In the genomic region with DNA sequence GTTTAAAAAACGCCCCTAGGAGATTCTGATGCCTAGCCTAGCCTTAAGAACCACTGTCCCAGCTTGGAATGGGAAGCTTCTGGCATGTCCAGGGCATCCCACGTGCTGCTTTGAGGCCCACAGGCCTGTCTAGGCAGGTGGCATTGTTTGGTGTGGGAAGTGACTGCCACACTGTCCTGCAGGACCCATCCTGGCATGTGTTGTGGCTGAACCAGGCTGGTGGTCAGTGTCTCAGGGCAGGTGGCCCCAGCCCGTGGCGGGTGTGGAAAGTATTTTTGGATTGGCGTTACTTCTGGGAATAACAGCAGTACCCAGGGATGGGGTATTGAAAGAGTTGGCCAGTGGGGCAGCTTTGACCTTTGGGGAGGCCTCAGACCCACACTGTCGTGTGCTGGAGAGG, we compare ENCODE assay signal across 31 cellular contexts. TPM values are rescaled to one million over a fixed set of nuclear protein-coding genes. Genes with fewer than 3 reads are reported as not detected.
DNase-seq lines count a peak whose midpoint lies in the region; ATAC-seq, FAIRE-seq and TF ChIP-seq lines count a peak whose summit lies in the region.
"Had no signal": no experiment of that assay in that cellular context is flagged by ENCODE, and none has a peak within 500 bp of the region (broad histone marks: within the 10 kb centered on the region; RNA-seq: fewer than 3 reads in every experiment).

No MANE protein-coding gene starts in this region.

- H4K20me1 ChIP-seq in IMR-90 (ENCODE audit: insufficient read depth, low read length) (peaks cover 45% of the 10 kb centered on the region), K562 (replicated peaks; ENCODE audit: control insufficient read depth, insufficient read depth, low read length) (peaks cover 37% of the 10 kb centered on the region)

- no peak for FAIRE-seq in K562 (lab: Jason Lieb, UNC)
- FAIRE-seq: A549, D721Med, H54, pancreas had no signal

- H4K8ac ChIP-seq in IMR-90 (ENCODE audit: low read depth in 2 of 2, low read length in 2 of 2), result no peak overlapping the region

- DNase-seq in activated CD4-positive, alpha-beta memory T cell treated with anti-CD3 and anti-CD28 coated beads for 36 hours, result no peak
- no peak for DNase-seq in activated CD4-positive, alpha-beta memory T cell treated with anti-CD3 and anti-CD28 coated beads, Interleukin-2, amount 10 ng/mL, durations not matched to agents 7 days and 5 days
- no peak for DNase-seq in IMR-90
- no peak for DNase-seq in K562 (ENCODE audit: extremely low read depth in 1 of 4, low spot score in 3 of 4)
- DNase-seq in NK-92 (lab: John Stamatoyannopoulos, UW; ENCODE audit: unreplicated experiment), result no peak
- no peak for DNase-seq in activated CD4-positive, CD25-positive, alpha-beta regulatory T cell treated with anti-CD3 and anti-CD28 coated beads, Interleukin-2, amount 50 U/mL, for 72 hours
- DNase-seq in SIG-M5 (lab: John Stamatoyannopoulos, UW), result no peak
- DNase-seq: activated B cell treated with CpG ODN at 0.5 μM for 24 hours; activated naive CD8-positive, alpha-beta T cell treated with anti-CD3 and anti-CD28 coated beads for 36 hours; anterior cingulate cortex; CD4-positive, alpha-beta T cell; hippocampal formation; KBM-7; lower lobe of right lung; NCI-H1105; NCI-H1930; NCI-H2171 treated with DMSO at 0.1 percent for 48 hours; NCI-H510A; pancreas; retina; stimulated activated CD8-positive, alpha-beta memory T cell treated with anti-CD3 and anti-CD28 coated beads, Interleukin-4, amount 100 ng/mL, for 48 hours; thyroid gland had no signal

- no peak overlapping the region for H3K23ac ChIP-seq in IMR-90 (ENCODE audit: low read depth, low read length)

- intact Hi-C loops in activated CD4-positive, alpha-beta memory T cell treated with anti-CD3 and anti-CD28 coated beads for 36 hours (cut with micrococcal nuclease), result no loop called here
- intact Hi-C loops in IMR-90 (cut with micrococcal nuclease), result no loop called here
- intact Hi-C loops in K562 (cut with micrococcal nuclease), result no loop called here

- CTCF ChIA-PET in activated CD4-positive, alpha-beta memory T cell treated with anti-CD3 and anti-CD28 coated beads for 36 hours (lab: Charles Lee), result no interaction called here
- CTCF ChIA-PET in activated CD4-positive, alpha-beta memory T cell treated with anti-CD3 and anti-CD28 coated beads, Interleukin-2, amount 10 ng/mL, durations not matched to agents 7 days and 5 days (lab: Charles Lee), result interaction anchor here (1.0 kb wide), 1 partner anchor 46 kb away, joined by 3 read pairs; no protein-coding TSS in a partner anchor
- CTCF ChIA-PET in IMR-90 (lab: Yijun Ruan, JAX) (no interaction called here), K562 (lab: Yijun Ruan, JAX; ENCODE audit: low intra/inter-chr PET ratio) (no interaction called here)

- H3K4me1 Mint-ChIP-seq in activated CD4-positive, alpha-beta memory T cell treated with anti-CD3 and anti-CD28 coated beads for 36 hours (ENCODE audit: low read depth), result peaks cover 49% of the 10 kb centered on the region
- H3K4me1 Mint-ChIP-seq in activated CD4-positive, alpha-beta memory T cell treated with anti-CD3 and anti-CD28 coated beads, Interleukin-2, amount 10 ng/mL, durations not matched to agents 7 days and 5 days, result peaks cover 56% of the 10 kb centered on the region

- H3K4ac ChIP-seq in IMR-90 (ENCODE audit: low read depth, low read length), result no peak overlapping the region

- H3K79me2 ChIP-seq in K562 (ENCODE audit: control insufficient read depth, insufficient read depth, low read length), result peaks cover 19% of the 10 kb centered on the region

- no peak overlapping the region for H3K4me2 ChIP-seq in IMR-90 (ENCODE audit: low read depth, low read length)
- no peak overlapping the region for H3K4me2 ChIP-seq in K562 (ENCODE audit: insufficient read depth, low read length)
- H3K4me2 ChIP-seq: A549 had no signal

- H3K9ac ChIP-seq in IMR-90 (ENCODE audit: low read depth, low read length), result no peak overlapping the region
- H3K9ac ChIP-seq in K562 (ENCODE audit: insufficient read depth in 1 of 2, low read depth in 2 of 2, low read length in 2 of 2), result peak overlapping the region in 1 of 2 experiments; percentile 31; a peak in 1 of 4 replicates

- H3K27me3 ChIP-seq in IMR-90 (ENCODE audit: control insufficient read depth, insufficient read depth, low read length) (no peaks in the 10 kb centered on the region), K562 (ENCODE audit: control insufficient read depth in 2 of 2, insufficient read depth in 2 of 2, low read length in 2 of 2) (no peaks in the 10 kb centered on the region), neutrophil (no peaks in the 10 kb centered on the region)
- H3K27me3 ChIP-seq: breast epithelium, gastroesophageal sphincter, pancreas, SJSA1, thyroid gland, vagina had no signal

- H3K27ac Mint-ChIP-seq in activated CD4-positive, alpha-beta memory T cell treated with anti-CD3 and anti-CD28 coated beads for 36 hours, result peak overlapping the region; percentile 85
- no peak overlapping the region for H3K27ac Mint-ChIP-seq in activated CD4-positive, alpha-beta memory T cell treated with anti-CD3 and anti-CD28 coated beads, Interleukin-2, amount 10 ng/mL, durations not matched to agents 7 days and 5 days
- H3K27ac Mint-ChIP-seq: activated B cell treated with CpG ODN at 0.5 μM for 24 hours; activated naive CD8-positive, alpha-beta T cell treated with anti-CD3 and anti-CD28 coated beads for 36 hours; CD4-positive, alpha-beta T cell; nephron had no signal

- no peak overlapping the region for H3K4me3 ChIP-seq in IMR-90 (ENCODE audit: insufficient read depth, low read depth, low read length)
- no peak overlapping the region for H3K4me3 ChIP-seq in K562
- no peak overlapping the region for H3K4me3 ChIP-seq in neutrophil (ENCODE audit: low read depth in 1 of 2, low read length in 1 of 2)
- H3K4me3 ChIP-seq: A549, breast epithelium, gastroesophageal sphincter, lower lobe of right lung, pancreas, SJSA1, thyroid gland, vagina had no signal

- TF ChIP-seq RAD21 in IMR-90 (IDR thresholded peaks at IDR 0.05; ENCODE audit: low read length) (no peak), K562 (CRISPR knock-in tag; conservative IDR thresholded peaks at IDR 0.05 in 1 of 2, IDR thresholded peaks at IDR 0.05 in 1 of 2) (no peak)

- H3K4me1 ChIP-seq in IMR-90 (ENCODE audit: control insufficient read depth, insufficient read depth, low read length), result peaks cover 10% of the 10 kb centered on the region
- H3K4me1 ChIP-seq in K562 (replicated peaks in 1 of 2; ENCODE audit: control insufficient read depth in 2 of 2, insufficient read depth in 2 of 2, low read length in 2 of 2), result peaks cover 10 to 12% of the 10 kb centered on the region in 2 experiments
- H3K4me1 ChIP-seq in neutrophil (ENCODE audit: control insufficient read depth in 1 of 2, insufficient read depth in 1 of 2, low read depth in 1 of 2, low read length in 1 of 2), result peaks cover 11 to 26% of the 10 kb centered on the region in 2 experiments
- H3K4me1 ChIP-seq: breast epithelium had no signal

- 0 out of 2 replicates have a peak overlapping the region, but pooled peaks have one; percentile 7 for H4K91ac ChIP-seq in IMR-90 (ENCODE audit: insufficient read depth, low read depth, low read length)

- peak overlapping the region; percentile 11 for H2BK5ac ChIP-seq in IMR-90 (ENCODE audit: low read depth, low read length, poor library complexity, severe bottlenecking)

- no peak overlapping the region for H2BK120ac ChIP-seq in IMR-90 (ENCODE audit: low read depth, low read length)

- H2AK9ac ChIP-seq in IMR-90 (replicated peaks; ENCODE audit: low read depth, low read length, poor library complexity), result peak overlapping the region; percentile 23

- dilution Hi-C loops in IMR-90 (cut with HindIII; ENCODE audit: low sequenced_read_pairs, unreplicated experiment), result no loop called here

- no peak for TF ChIP-seq CTCF in IMR-90 (conservative IDR thresholded peaks at IDR 0.05; ENCODE audit: low read depth, low read length)
- TF ChIP-seq CTCF in K562 (IDR thresholded peaks at IDR 0.05 in 2 of 3, conservative IDR thresholded peaks at IDR 0.05 in 1 of 3; ENCODE audit: insufficient read depth in 2 of 3, low read depth in 1 of 3, low read length in 3 of 3), result no peak
- no peak for TF ChIP-seq CTCF in neutrophil (IDR thresholded peaks at IDR 0.05)

- peaks cover 43 to 90% of the 10 kb centered on the region in 2 experiments for H3K79me1 ChIP-seq in IMR-90 (ENCODE audit: low read depth in 1 of 2, low read length in 2 of 2)

- WGBS in IMR-90 (ENCODE audit: extremely low coverage in 2 of 2, insufficient read length in 1 of 2), 2 experiments, result 100% methylated on average over 2 of the region's 6 CpGs; no CpG with 5 or more reads in 1 of the 2 experiments
- 93% methylated on average over 6 of the region's 6 CpGs for WGBS in K562 (ENCODE audit: insufficient coverage, low coverage, missing lambda C conversion rate)

- in situ Hi-C loops in IMR-90 (cut with MboI; ENCODE audit: low sequenced_read_pairs), result no loop called here
- in situ Hi-C loops in K562 (cut with MboI), result no loop called here

- TF ChIP-seq POLR2A in IMR-90 (IDR thresholded peaks at IDR 0.05; ENCODE audit: low read depth, low read length) (no peak), K562 (conservative IDR thresholded peaks at IDR 0.05) (no peak)

- H3K27me3 Mint-ChIP-seq in activated CD4-positive, alpha-beta memory T cell treated with anti-CD3 and anti-CD28 coated beads for 36 hours, result no peaks in the 10 kb centered on the region
- no peaks in the 10 kb centered on the region for H3K27me3 Mint-ChIP-seq in activated CD4-positive, alpha-beta memory T cell treated with anti-CD3 and anti-CD28 coated beads, Interleukin-2, amount 10 ng/mL, durations not matched to agents 7 days and 5 days
- H3K27me3 Mint-ChIP-seq: activated B cell treated with CpG ODN at 0.5 μM for 24 hours; activated naive CD8-positive, alpha-beta T cell treated with anti-CD3 and anti-CD28 coated beads for 36 hours; CD4-positive, alpha-beta T cell had no signal

- no peak overlapping the region for H3K4me3 Mint-ChIP-seq in activated CD4-positive, alpha-beta memory T cell treated with anti-CD3 and anti-CD28 coated beads for 36 hours
- H3K4me3 Mint-ChIP-seq in activated CD4-positive, alpha-beta memory T cell treated with anti-CD3 and anti-CD28 coated beads, Interleukin-2, amount 10 ng/mL, durations not matched to agents 7 days and 5 days, result no peak overlapping the region
- H3K4me3 Mint-ChIP-seq: activated B cell treated with CpG ODN at 0.5 μM for 24 hours; activated naive CD8-positive, alpha-beta T cell treated with anti-CD3 and anti-CD28 coated beads for 36 hours; CD4-positive, alpha-beta T cell; nephron had no signal

- H2AFZ ChIP-seq in IMR-90 (replicated peaks; ENCODE audit: low read length, poor library complexity) (no peak overlapping the region), K562 (ENCODE audit: low read depth, low read length) (no peak overlapping the region)

- no peak overlapping the region for H2BK15ac ChIP-seq in IMR-90 (ENCODE audit: low read depth, low read length)

- H4K5ac ChIP-seq in IMR-90 (ENCODE audit: low read depth, low read length), result no peak overlapping the region

- TF ChIP-seq EP300 in K562 (IDR thresholded peaks at IDR 0.05; ENCODE audit: low read length), result no peak

- H3K18ac ChIP-seq in IMR-90 (ENCODE audit: low read depth, low read length), result no peak overlapping the region

- no peaks in the 10 kb centered on the region for H3K9me3 Mint-ChIP-seq in activated CD4-positive, alpha-beta memory T cell treated with anti-CD3 and anti-CD28 coated beads for 36 hours
- H3K9me3 Mint-ChIP-seq in activated CD4-positive, alpha-beta memory T cell treated with anti-CD3 and anti-CD28 coated beads, Interleukin-2, amount 10 ng/mL, durations not matched to agents 7 days and 5 days, result no peaks in the 10 kb centered on the region
- H3K9me3 Mint-ChIP-seq: activated B cell treated with CpG ODN at 0.5 μM for 24 hours; activated naive CD8-positive, alpha-beta T cell treated with anti-CD3 and anti-CD28 coated beads for 36 hours; CD4-positive, alpha-beta T cell; nephron had no signal

- BruUV-seq in IMR-90 (replicated peaks; lab: Mats Ljungman, UMichigan) (no TSS peak), K562 (replicated peaks; lab: Mats Ljungman, UMichigan) (no TSS peak)

- H3K14ac ChIP-seq in IMR-90 (replicated peaks; ENCODE audit: low read depth, low read length), result no peak overlapping the region

- no peak overlapping the region for H3K56ac ChIP-seq in IMR-90 (ENCODE audit: extremely low read depth, insufficient read depth, low read length)

- ATAC-seq in IMR-90 (ENCODE audit: low read depth), result no peak
- no peak for ATAC-seq in K562
- ATAC-seq: A549, gastroesophageal sphincter, lower lobe of right lung, pancreas had no signal

- no peak overlapping the region; the same call in 1 of the 2 replicates for H2AK5ac ChIP-seq in IMR-90 (ENCODE audit: low read depth, low read length)

- H3K9me1 ChIP-seq in IMR-90 (ENCODE audit: insufficient read depth, low read length) (peaks cover 24% of the 10 kb centered on the region), K562 (ENCODE audit: control insufficient read depth, insufficient read depth, low read length) (no peaks in the 10 kb centered on the region)

- POLR2A ChIA-PET in activated CD4-positive, alpha-beta memory T cell treated with anti-CD3 and anti-CD28 coated beads for 36 hours (lab: Charles Lee), result no interaction called here
- POLR2A ChIA-PET in activated CD4-positive, alpha-beta memory T cell treated with anti-CD3 and anti-CD28 coated beads, Interleukin-2, amount 10 ng/mL, durations not matched to agents 7 days and 5 days (lab: Charles Lee), result interaction anchor here (1.1 kb wide), 1 partner anchor 10 kb away, joined by 3 read pairs; no protein-coding TSS in a partner anchor
- POLR2A ChIA-PET in IMR-90 (lab: Charles Lee; ENCODE audit: unreplicated experiment), result no interaction called here
- POLR2A ChIA-PET in K562 (lab: Yijun Ruan, JAX), result interaction anchor here (1.0 to 1.4 kb wide), 3 partner anchors 10 to 28 kb away, joined by 3 to 5 read pairs (median 5); a partner anchor contains a TSS

- H3K27ac ChIP-seq in IMR-90 (ENCODE audit: insufficient read depth, low read length) (no peak overlapping the region), K562 (ENCODE audit: extremely low read depth, low read depth, low read length) (no peak overlapping the region), neutrophil (peak overlapping the region; percentile 63)
- H3K27ac ChIP-seq: A549, breast epithelium, gastroesophageal sphincter, lower lobe of right lung, pancreas, SJSA1, thyroid gland, vagina had no signal

- H3K9me3 ChIP-seq in IMR-90 (ENCODE audit: control insufficient read depth, insufficient read depth, low read length), result no peaks in the 10 kb centered on the region
- no peaks in the 10 kb centered on the region for H3K9me3 ChIP-seq in K562 (replicated peaks; ENCODE audit: control insufficient read depth, insufficient read depth, low read depth, low read length)
- H3K9me3 ChIP-seq in neutrophil, result no peaks in the 10 kb centered on the region
- H3K9me3 ChIP-seq: A549, breast epithelium, gastroesophageal sphincter, lower lobe of right lung, pancreas, SJSA1, thyroid gland, vagina had no signal

- no peak overlapping the region for H2BK20ac ChIP-seq in IMR-90 (ENCODE audit: low read depth, low read length)

- peaks cover 53% of the 10 kb centered on the region for H3K36me3 Mint-ChIP-seq in activated CD4-positive, alpha-beta memory T cell treated with anti-CD3 and anti-CD28 coated beads for 36 hours
- H3K36me3 Mint-ChIP-seq in activated CD4-positive, alpha-beta memory T cell treated with anti-CD3 and anti-CD28 coated beads, Interleukin-2, amount 10 ng/mL, durations not matched to agents 7 days and 5 days (ENCODE audit: low read depth), result peaks cover 58% of the 10 kb centered on the region

- peaks cover 66% of the 10 kb centered on the region for H3K36me3 ChIP-seq in IMR-90 (ENCODE audit: control insufficient read depth, insufficient read depth, low read length)
- H3K36me3 ChIP-seq in K562 (ENCODE audit: control insufficient read depth, insufficient read depth, low read length), result peaks cover 78% of the 10 kb centered on the region; the same call in 2 of the 3 replicates
- peaks cover 87% of the 10 kb centered on the region for H3K36me3 ChIP-seq in neutrophil
- H3K36me3 ChIP-seq: breast epithelium had no signal

RNA-seq across cellular contexts. Expression of a gene that starts 27.9 kb away (rescaled TPM):
- 10 to 100 TPM; 75.8 to 78.1 TPM for total RNA-seq in activated CD4-positive, alpha-beta memory T cell treated with anti-CD3 and anti-CD28 coated beads for 36 hours
- 10 to 100 TPM; 70.7 to 75.5 TPM for total RNA-seq in activated CD4-positive, alpha-beta memory T cell treated with anti-CD3 and anti-CD28 coated beads, Interleukin-2, amount 10 ng/mL, durations not matched to agents 7 days and 5 days
- total RNA-seq in IMR-90 (2012; rRNA removed) (14.4 and 18.5 TPM in 2 replicates), K562 (2014; rRNA removed) (24.0 and 33.4 TPM in 2 replicates), K562 (2014; rRNA removed; fragmentation: Illumina TruSeq; extraction: Trizol) (10.7 and 14.0 TPM in 2 replicates), K562 (2015; rRNA removed; fragmentation: Illumina TruSeq; extraction: Trizol) (16.9 and 20.3 TPM in 2 replicates), K562 (2021) (33.5 and 38.4 TPM in 2 replicates)
- polyA plus RNA-seq in IMR-90 (2012; rRNA removed) (35.5 and 43.2 TPM in 2 replicates), K562 (2011; rRNA removed) (39.4 and 43.6 TPM in 2 replicates), K562 (2014; fragmentation: Illumina TruSeq; extraction: Trizol) (22.3 and 27.0 TPM in 2 replicates), K562 (2014; fragmentation: Nextera tagmentation; extraction: Ambion mirVana) (1 to 10 TPM; 1.3 to 1.8 TPM), K562 (2014; rRNA removed) (29.7 and 36.0 TPM in 2 replicates)
- polyA plus RNA-seq in IMR-90 (2012; cell fraction: cytosol; rRNA removed), result 26.3 and 45.8 TPM in 2 replicates
- polyA plus RNA-seq in IMR-90 (2012; cell fraction: nucleus; rRNA removed; ENCODE audit: low replicate concordance), result 189 and 191 TPM in 2 replicates
- 72.8 and 169 TPM in 2 replicates for total RNA-seq in K562 (2011; cell fraction: chromatin; rRNA removed; ENCODE audit: low replicate concordance)
- 88.1 and 96.7 TPM in 2 replicates for total RNA-seq in K562 (2011; cell fraction: nucleolus; rRNA removed)
- total RNA-seq in K562 (2011; cell fraction: nucleoplasm; rRNA removed), result 70.5 and 71.8 TPM in 2 replicates
- polyA plus RNA-seq in K562 (2011; cell fraction: cytosol; rRNA removed), result 36.4 and 45.7 TPM in 2 replicates
- polyA plus RNA-seq in K562 (2011; cell fraction: nucleus; rRNA removed), result 113 and 149 TPM in 2 replicates
- 24.6 and 37.9 TPM in 2 replicates for polyA plus RNA-seq in K562 (2012)
- polyA minus RNA-seq in K562 (2011; rRNA and poly(A)+ RNA removed), result 23.3 and 26.9 TPM in 2 replicates
- polyA minus RNA-seq in K562 (2011; cell fraction: cytosol; rRNA and poly(A)+ RNA removed), result 30.8 and 30.9 TPM in 2 replicates
- 40.8 and 57.1 TPM in 2 replicates for polyA minus RNA-seq in K562 (2011; cell fraction: nucleus; rRNA and poly(A)+ RNA removed)

RNA-seq across cellular contexts. Expression of a gene that starts 46.5 kb away (rescaled TPM):
- 100 to 1,000 TPM; 162 to 167 TPM for total RNA-seq in activated CD4-positive, alpha-beta memory T cell treated with anti-CD3 and anti-CD28 coated beads for 36 hours
- total RNA-seq in activated CD4-positive, alpha-beta memory T cell treated with anti-CD3 and anti-CD28 coated beads, Interleukin-2, amount 10 ng/mL, durations not matched to agents 7 days and 5 days, result 10 to 100 TPM; 68.7 to 69.8 TPM
- total RNA-seq in IMR-90 (2012; rRNA removed) (19.7 and 19.9 TPM in 2 replicates), K562 (2014; rRNA removed) (37.3 and 38.9 TPM in 2 replicates), K562 (2014; rRNA removed; fragmentation: Illumina TruSeq; extraction: Trizol) (13.7 and 14.4 TPM in 2 replicates), K562 (2015; rRNA removed; fragmentation: Illumina TruSeq; extraction: Trizol) (10.9 and 12.3 TPM in 2 replicates), K562 (2021) (30.7 and 36.8 TPM in 2 replicates)
- polyA plus RNA-seq in IMR-90 (2012; rRNA removed) (18.3 and 19.2 TPM in 2 replicates), K562 (2011; rRNA removed) (12.7 and 17.9 TPM in 2 replicates), K562 (2014; fragmentation: Illumina TruSeq; extraction: Trizol) (12.5 and 19.4 TPM in 2 replicates), K562 (2014; fragmentation: Nextera tagmentation; extraction: Ambion mirVana) (under 1 TPM; 0.56 to 0.92 TPM), K562 (2014; rRNA removed) (17.5 and 21.9 TPM in 2 replicates)
- 29.0 and 102 TPM in 2 replicates for polyA plus RNA-seq in IMR-90 (2012; cell fraction: cytosol; rRNA removed)
- polyA plus RNA-seq in IMR-90 (2012; cell fraction: nucleus; rRNA removed; ENCODE audit: low replicate concordance), result 163 and 202 TPM in 2 replicates
- 20.8 and 58.5 TPM in 2 replicates for total RNA-seq in K562 (2011; cell fraction: chromatin; rRNA removed; ENCODE audit: low replicate concordance)
- 62.9 and 64.2 TPM in 2 replicates for total RNA-seq in K562 (2011; cell fraction: nucleolus; rRNA removed)
- total RNA-seq in K562 (2011; cell fraction: nucleoplasm; rRNA removed), result 32.2 and 39.5 TPM in 2 replicates
- polyA plus RNA-seq in K562 (2011; cell fraction: cytosol; rRNA removed), result 12.3 and 31.5 TPM in 2 replicates
- polyA plus RNA-seq in K562 (2011; cell fraction: nucleus; rRNA removed), result 26.9 and 59.7 TPM in 2 replicates
- 8.8 and 9.6 TPM in 2 replicates for polyA plus RNA-seq in K562 (2012)
- 12.4 and 23.2 TPM in 2 replicates for polyA minus RNA-seq in K562 (2011; rRNA and poly(A)+ RNA removed)
- 22.2 and 30.9 TPM in 2 replicates for polyA minus RNA-seq in K562 (2011; cell fraction: cytosol; rRNA and poly(A)+ RNA removed)
- 23.3 and 27.7 TPM in 2 replicates for polyA minus RNA-seq in K562 (2011; cell fraction: nucleus; rRNA and poly(A)+ RNA removed)

Comparison
In these comparisons a context has a peak if more than half of its experiments do, and no peak if none do; other contexts are left out.
1. POLR2A ChIA-PET loops: an anchor here in activated CD4-positive, alpha-beta memory T cell treated with anti-CD3 and anti-CD28 coated beads, Interleukin-2, amount 10 ng/mL, durations not matched to agents 7 days and 5 days (1.1 kb wide) and K562 (1.0 to 1.4 kb wide); none called in activated CD4-positive, alpha-beta memory T cell treated with anti-CD3 and anti-CD28 coated beads for 36 hours and IMR-90.